In genomic region chr11:119641991-119642745, GRCh38 we compare ENCODE assay signal across 9 cellular contexts.
DNase-seq lines count a peak whose midpoint lies in the region; ATAC-seq and TF ChIP-seq lines count a peak whose summit lies in the region.
"Had no signal": no experiment of that assay in that cellular context is flagged by ENCODE, and none has a peak within 500 bp of the region (broad histone marks: within the 10 kb centered on the region; RNA-seq: fewer than 3 reads in every experiment).

No MANE protein-coding gene starts in this region.

- TF ChIP-seq POLR2A in GM18505 (IDR thresholded peaks at IDR 0.05; ENCODE audit: borderline replicate concordance, extremely low read depth, insufficient read depth, insufficient read length): no peak

- TF ChIP-seq CTCF in neural crest cell (conservative IDR thresholded peaks at IDR 0.05): peak; percentile 64

- no peak overlapping the region for H3K4me3 Mint-ChIP-seq in neural crest cell
- H3K4me3 Mint-ChIP-seq in T-helper 2 cell treated with Interferon-gamma antibody and Interleukin-4, amounts not matched to agents 5 μg/mL and 100 μg/mL, for 36 hours: no peak overlapping the region
- H3K4me3 Mint-ChIP-seq: central memory CD8-positive, alpha-beta T cell had no signal

- in situ Hi-C loops in T47D (cut with HindIII; ENCODE audit: low pct_unique_long_range_greater_than_20kb, low sequenced_read_pairs): no loop called here

- peaks cover 10% of the 10 kb centered on the region for H3K4me1 Mint-ChIP-seq in neural crest cell
- H3K4me1 Mint-ChIP-seq in T-helper 2 cell treated with Interferon-gamma antibody and Interleukin-4, amounts not matched to agents 5 μg/mL and 100 μg/mL, for 36 hours (ENCODE audit: low read depth): no peaks in the 10 kb centered on the region
- H3K4me1 Mint-ChIP-seq: central memory CD8-positive, alpha-beta T cell had no signal

- no peaks in the 10 kb centered on the region for H3K27me3 Mint-ChIP-seq in neural crest cell (ENCODE audit: low read depth)
- no peaks in the 10 kb centered on the region for H3K27me3 Mint-ChIP-seq in T-helper 2 cell treated with Interferon-gamma antibody and Interleukin-4, amounts not matched to agents 5 μg/mL and 100 μg/mL, for 36 hours (ENCODE audit: low read depth)

- H3K27ac Mint-ChIP-seq in neural crest cell (ENCODE audit: unreplicated experiment): no peak overlapping the region
- no peak overlapping the region for H3K27ac Mint-ChIP-seq in T-helper 2 cell treated with Interferon-gamma antibody and Interleukin-4, amounts not matched to agents 5 μg/mL and 100 μg/mL, for 36 hours

- ATAC-seq in GM18505 (IDR thresholded peaks at IDR 0.05; ENCODE audit: unreplicated experiment) (no peak), HG03139 (IDR thresholded peaks at IDR 0.05; ENCODE audit: unreplicated experiment) (no peak)

- no peaks in the 10 kb centered on the region for H3K36me3 Mint-ChIP-seq in neural crest cell (ENCODE audit: low read depth)
- H3K36me3 Mint-ChIP-seq in T-helper 2 cell treated with Interferon-gamma antibody and Interleukin-4, amounts not matched to agents 5 μg/mL and 100 μg/mL, for 36 hours (ENCODE audit: low read depth): no peaks in the 10 kb centered on the region

- H3K9me3 Mint-ChIP-seq in neural crest cell: no peaks in the 10 kb centered on the region
- H3K9me3 Mint-ChIP-seq in T-helper 2 cell treated with Interferon-gamma antibody and Interleukin-4, amounts not matched to agents 5 μg/mL and 100 μg/mL, for 36 hours: no peaks in the 10 kb centered on the region
- H3K9me3 Mint-ChIP-seq: central memory CD8-positive, alpha-beta T cell had no signal

- DNase-seq in stimulated activated CD4-positive, alpha-beta T cell treated with anti-CD3 and anti-CD28 coated beads, Interleukin-15, amount 100 ng/mL, for 24 hours: peak; percentile 16
- no peak for DNase-seq in stimulated activated CD4-positive, alpha-beta T cell treated with anti-CD3 and anti-CD28 coated beads, Interleukin-1b, Interleukin-23, amount 100 ng/mL, for 48 hours
- DNase-seq in NCI-H2029 treated with DMSO at 0.1 percent for 48 hours (lab: John Stamatoyannopoulos, UW) (peak; percentile 26), T47D (ENCODE audit: low read depth in 1 of 2, low spot score in 1 of 2) (peak; percentile 52 to 58), neural crest cell (ENCODE audit: low read depth, low spot score) (no peak)
- no peak for DNase-seq in T-helper 2 cell treated with Interferon-gamma antibody and Interleukin-4, amounts not matched to agents 5 μg/mL and 100 μg/mL, for 36 hours (ENCODE audit: low spot score)

Comparison
In these comparisons a context has a peak if more than half of its experiments do, and no peak if none do; other contexts are left out.
1. DNase-seq: peak in stimulated activated CD4-positive, alpha-beta T cell treated with anti-CD3 and anti-CD28 coated beads, Interleukin-15, amount 100 ng/mL, for 24 hours (single experiment), NCI-H2029 treated with DMSO at 0.1 percent for 48 hours (single experiment) and T47D (2 of 2); none in stimulated activated CD4-positive, alpha-beta T cell treated with anti-CD3 and anti-CD28 coated beads, Interleukin-1b, Interleukin-23, amount 100 ng/mL, for 48 hours (single experiment), neural crest cell (single experiment) and T-helper 2 cell treated with Interferon-gamma antibody and Interleukin-4, amounts not matched to agents 5 μg/mL and 100 μg/mL, for 36 hours (single experiment).